In the genomic region with DNA sequence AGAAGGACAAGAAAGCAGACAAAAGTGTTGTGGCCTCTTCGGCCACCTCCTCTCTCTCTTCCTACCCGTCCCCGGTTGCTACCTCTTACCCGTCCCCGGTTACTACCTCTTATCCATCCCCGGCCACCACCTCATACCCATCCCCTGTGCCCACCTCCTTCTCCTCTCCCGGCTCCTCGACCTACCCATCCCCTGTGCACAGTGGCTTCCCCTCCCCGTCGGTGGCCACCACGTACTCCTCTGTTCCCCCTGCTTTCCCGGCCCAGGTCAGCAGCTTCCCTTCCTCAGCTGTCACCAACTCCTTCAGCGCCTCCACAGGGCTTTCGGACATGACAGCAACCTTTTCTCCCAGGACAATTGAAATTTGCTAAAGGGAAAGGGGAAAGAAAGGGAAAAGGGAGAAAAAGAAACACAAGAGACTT, we compare ENCODE assay signal across 9 cellular contexts. TPM values are rescaled to one million over a fixed set of nuclear protein-coding genes. Genes with fewer than 3 reads are reported as not detected.
DNase-seq lines count a peak whose midpoint lies in the region; ATAC-seq, FAIRE-seq and TF ChIP-seq lines count a peak whose summit lies in the region.
"Had no signal": no experiment of that assay in that cellular context is flagged by ENCODE, and none has a peak within 500 bp of the region (broad histone marks: within the 10 kb centered on the region; RNA-seq: fewer than 3 reads in every experiment).

No MANE protein-coding gene starts in this region.

- no peaks in the 10 kb centered on the region for H3K79me2 ChIP-seq in Karpas-422 (ENCODE audit: low read length)

- H3K9ac ChIP-seq in kidney (ENCODE audit: low read length in 2 of 2) (no peak overlapping the region), stomach smooth muscle (ENCODE audit: low read length in 2 of 2) (peak overlapping the region; percentile 25 to 55), Karpas-422 (ENCODE audit: low read length) (no peak overlapping the region)

- DNase-seq in activated T-cell treated with anti-CD3 and anti-CD28 coated beads, Interleukin-2, amount 50 U/mL, for 72 hours: no peak
- no peak for DNase-seq in activated T-cell treated with anti-CD3 and anti-CD28 coated beads for 4 hours
- DNase-seq in activated naive CD8-positive, alpha-beta T cell treated with anti-CD3 and anti-CD28 coated beads, Interleukin-2, amount 10 ng/mL, durations not matched to agents 7 days and 5 days: no peak
- no peak for DNase-seq in kidney
- DNase-seq in DMS 273 treated with DMSO at 0.1 percent for 48 hours (lab: John Stamatoyannopoulos, UW): no peak
- no peak for DNase-seq in Karpas-422
- DNase-seq: kidney glomerular epithelial cell had no signal

- H3K4me1 Mint-ChIP-seq in activated T-cell treated with anti-CD3 and anti-CD28 coated beads, Interleukin-2, amount 50 U/mL, for 72 hours (ENCODE audit: low read depth): peaks cover 25% of the 10 kb centered on the region
- peaks cover 10% of the 10 kb centered on the region for H3K4me1 Mint-ChIP-seq in activated naive CD8-positive, alpha-beta T cell treated with anti-CD3 and anti-CD28 coated beads, Interleukin-2, amount 10 ng/mL, durations not matched to agents 7 days and 5 days

- intact Hi-C loops in kidney (cut with DNase I): no loop called here

- H3K27me3 Mint-ChIP-seq in activated T-cell treated with anti-CD3 and anti-CD28 coated beads, Interleukin-2, amount 50 U/mL, for 72 hours (ENCODE audit: low read depth): no peaks in the 10 kb centered on the region
- peaks cover 14% of the 10 kb centered on the region for H3K27me3 Mint-ChIP-seq in activated naive CD8-positive, alpha-beta T cell treated with anti-CD3 and anti-CD28 coated beads, Interleukin-2, amount 10 ng/mL, durations not matched to agents 7 days and 5 days

- no peak overlapping the region for H3K27ac ChIP-seq in kidney (ENCODE audit: low read depth in 2 of 2, low read length in 2 of 2)
- peak overlapping the region; percentile 24 for H3K27ac ChIP-seq in stomach smooth muscle (ENCODE audit: low read length)
- H3K27ac ChIP-seq in Karpas-422 (ENCODE audit: low read length): no peak overlapping the region

- no peak for FAIRE-seq in kidney (lab: Jason Lieb, UNC)

- H3K9me3 Mint-ChIP-seq in activated T-cell treated with anti-CD3 and anti-CD28 coated beads, Interleukin-2, amount 50 U/mL, for 72 hours: no peaks in the 10 kb centered on the region
- no peaks in the 10 kb centered on the region for H3K9me3 Mint-ChIP-seq in activated naive CD8-positive, alpha-beta T cell treated with anti-CD3 and anti-CD28 coated beads, Interleukin-2, amount 10 ng/mL, durations not matched to agents 7 days and 5 days

- no peak overlapping the region for H3K27ac Mint-ChIP-seq in activated T-cell treated with anti-CD3 and anti-CD28 coated beads, Interleukin-2, amount 50 U/mL, for 72 hours
- H3K27ac Mint-ChIP-seq in activated naive CD8-positive, alpha-beta T cell treated with anti-CD3 and anti-CD28 coated beads, Interleukin-2, amount 10 ng/mL, durations not matched to agents 7 days and 5 days: no peak overlapping the region

- H3K4me2 ChIP-seq in Karpas-422 (ENCODE audit: low read depth, low read length, poor library complexity, severe bottlenecking): no peak overlapping the region

- peaks cover 14 to 20% of the 10 kb centered on the region in 2 donors for H3K36me3 Mint-ChIP-seq in activated T-cell treated with anti-CD3 and anti-CD28 coated beads, Interleukin-2, amount 50 U/mL, for 72 hours (ENCODE audit: insufficient read depth in 2 of 2)
- H3K36me3 Mint-ChIP-seq in activated naive CD8-positive, alpha-beta T cell treated with anti-CD3 and anti-CD28 coated beads, Interleukin-2, amount 10 ng/mL, durations not matched to agents 7 days and 5 days: peaks cover 5% of the 10 kb centered on the region

- H3K4me3 Mint-ChIP-seq in activated T-cell treated with anti-CD3 and anti-CD28 coated beads, Interleukin-2, amount 50 U/mL, for 72 hours: peak overlapping the region; percentile 90 to 91
- peak overlapping the region; percentile 36 for H3K4me3 Mint-ChIP-seq in activated naive CD8-positive, alpha-beta T cell treated with anti-CD3 and anti-CD28 coated beads, Interleukin-2, amount 10 ng/mL, durations not matched to agents 7 days and 5 days

- H3K4me1 ChIP-seq in kidney (ENCODE audit: control insufficient read depth in 1 of 2, insufficient read depth in 1 of 2, low read depth in 1 of 2, low read length in 2 of 2) (peaks cover 6 to 13% of the 10 kb centered on the region in 2 donors), stomach smooth muscle (ENCODE audit: control insufficient read depth, insufficient read depth, low read length) (peaks cover 35% of the 10 kb centered on the region), Karpas-422 (ENCODE audit: low read length) (peaks cover 19% of the 10 kb centered on the region)

- no peak for ATAC-seq in activated T-cell treated with anti-CD3 and anti-CD28 coated beads, Interleukin-2, amount 50 U/mL, for 72 hours (replicated peaks in 1 of 2)
- no peak for ATAC-seq in activated naive CD8-positive, alpha-beta T cell treated with anti-CD3 and anti-CD28 coated beads, Interleukin-2, amount 10 ng/mL, durations not matched to agents 7 days and 5 days (ENCODE audit: low read depth)
- no peak for ATAC-seq in GM18868 (IDR thresholded peaks at IDR 0.05; ENCODE audit: unreplicated experiment)

- POLR2A ChIA-PET in activated naive CD8-positive, alpha-beta T cell treated with anti-CD3 and anti-CD28 coated beads, Interleukin-2, amount 10 ng/mL, durations not matched to agents 7 days and 5 days (lab: Charles Lee): no interaction called here

- H2AFZ ChIP-seq in Karpas-422 (ENCODE audit: low read length): no peak overlapping the region

- H3K9me3 ChIP-seq in kidney (ENCODE audit: control insufficient read depth in 1 of 2, low read length in 2 of 2): no peaks in the 10 kb centered on the region
- no peaks in the 10 kb centered on the region for H3K9me3 ChIP-seq in stomach smooth muscle (ENCODE audit: control insufficient read depth in 2 of 2, low read length in 2 of 2)
- H3K9me3 ChIP-seq in Karpas-422 (ENCODE audit: low read length): no peaks in the 10 kb centered on the region

- TF ChIP-seq CTCF in kidney (IDR thresholded peaks at IDR 0.05; ENCODE audit: borderline replicate concordance, extremely low read depth, insufficient read depth): no peak

- H3K27me3 ChIP-seq in stomach smooth muscle (ENCODE audit: control insufficient read depth in 1 of 2, insufficient read depth in 2 of 2, low read length in 2 of 2) (no peaks in the 10 kb centered on the region), Karpas-422 (ENCODE audit: low read length) (peaks cover 4% of the 10 kb centered on the region; the same call in 1 of the 2 replicates)

- H3K4me3 ChIP-seq in kidney (ENCODE audit: low read length in 2 of 2): peak overlapping the region; percentile 78 to 88
- peak overlapping the region; percentile 41 to 91 for H3K4me3 ChIP-seq in stomach smooth muscle (ENCODE audit: low read length in 2 of 2)
- H3K4me3 ChIP-seq in Karpas-422 (ENCODE audit: low read length): no peak overlapping the region

- H3K36me3 ChIP-seq in kidney (ENCODE audit: control insufficient read depth in 1 of 2, insufficient read depth in 2 of 2, low read length in 2 of 2): peaks cover 6 to 23% of the 10 kb centered on the region in 2 donors
- H3K36me3 ChIP-seq in stomach smooth muscle (ENCODE audit: control insufficient read depth in 2 of 2, insufficient read depth in 2 of 2, low read length in 2 of 2): peaks cover 0 to 14% of the 10 kb centered on the region in 2 donors
- H3K36me3 ChIP-seq in Karpas-422 (ENCODE audit: insufficient read depth, low read length): no peaks in the 10 kb centered on the region

- H4K20me1 ChIP-seq in Karpas-422 (ENCODE audit: insufficient read depth, low read depth, low read length): no peaks in the 10 kb centered on the region; the same call in 1 of the 2 replicates

- H3K9me2 ChIP-seq in Karpas-422 (replicated peaks; ENCODE audit: insufficient read depth, low read length): no peaks in the 10 kb centered on the region

RNA-seq across cellular contexts. Expression of a gene that starts 2.4 kb away (rescaled TPM):
- 100 to 1,000 TPM in 1 of 2 donors, 10 to 100 TPM in 1; 94.3 to 105 TPM for total RNA-seq in activated T-cell treated with anti-CD3 and anti-CD28 coated beads, Interleukin-2, amount 50 U/mL, for 72 hours
- total RNA-seq in activated naive CD8-positive, alpha-beta T cell treated with anti-CD3 and anti-CD28 coated beads, Interleukin-2, amount 10 ng/mL, durations not matched to agents 7 days and 5 days: 1 to 10 TPM; 4.6 to 5.1 TPM
- total RNA-seq in kidney: 68.6 TPM
- 65.8 TPM for polyA plus RNA-seq in kidney (ENCODE audit: insufficient read depth, low read depth, low replicate concordance)
- total RNA-seq in Karpas-422 (2014; rRNA removed; shearing (Covaris generic); ENCODE audit: low replicate concordance): 0.61 and 1.7 TPM in 2 replicates

RNA-seq across cellular contexts. Expression of a gene that starts 28.9 kb away (rescaled TPM):
- 10 to 100 TPM in 1 of 2 donors, 1 to 10 TPM in 1; 6.6 to 11.5 TPM for total RNA-seq in activated T-cell treated with anti-CD3 and anti-CD28 coated beads, Interleukin-2, amount 50 U/mL, for 72 hours
- 1 to 10 TPM; 1.3 to 1.5 TPM for total RNA-seq in activated naive CD8-positive, alpha-beta T cell treated with anti-CD3 and anti-CD28 coated beads, Interleukin-2, amount 10 ng/mL, durations not matched to agents 7 days and 5 days
- 1.9 TPM for total RNA-seq in kidney
- 8.8 TPM for polyA plus RNA-seq in kidney (ENCODE audit: insufficient read depth, low read depth, low replicate concordance)
- total RNA-seq in Karpas-422 (2014; rRNA removed; shearing (Covaris generic); ENCODE audit: low replicate concordance): 1.8 and 3.1 TPM in 2 replicates

Comparison
In these comparisons a context has a peak if more than half of its experiments do, and no peak if none do; other contexts are left out.
1. H3K9ac ChIP-seq: peak in stomach smooth muscle (2 of 2); none in kidney (0 of 2) and Karpas-422 (single experiment).
2. RNA of a gene that starts 2.4 kb away (total RNA-seq): 94.3 to 105 TPM in activated T-cell treated with anti-CD3 and anti-CD28 coated beads, Interleukin-2, amount 50 U/mL, for 72 hours and 68.6 TPM in kidney (single experiment); 4.6 to 5.1 TPM in activated naive CD8-positive, alpha-beta T cell treated with anti-CD3 and anti-CD28 coated beads, Interleukin-2, amount 10 ng/mL, durations not matched to agents 7 days and 5 days and 0.61 to 1.7 TPM in Karpas-422; every median in the first group is over 10 times any median in the second.